In genomic region chr3:43998841-43999805, GRCh38 we compare ENCODE assay signal across 8 cellular contexts.
DNase-seq lines count a peak whose midpoint lies in the region; ATAC-seq, FAIRE-seq and TF ChIP-seq lines count a peak whose summit lies in the region.

No MANE protein-coding gene starts in this region.

- peak; percentile 36; the same call in 1 of the 2 replicates for TF ChIP-seq POLR2A in H54 (IDR thresholded peaks at IDR 0.05; ENCODE audit: low read depth, low read length)

- peaks cover 45 to 71% (median 61%) of the 10 kb centered on the region in 5 donors for H3K27me3 ChIP-seq in subcutaneous abdominal adipose tissue (ENCODE audit: control insufficient read depth in 5 of 5, insufficient read depth in 4 of 5, low read length in 5 of 5)

- no peak for FAIRE-seq in H54 (lab: Jason Lieb, UNC)

- ATAC-seq in GM21576 (IDR thresholded peaks at IDR 0.05; ENCODE audit: unreplicated experiment) = no peak

- H3K9ac ChIP-seq in subcutaneous abdominal adipose tissue (ENCODE audit: low read length in 5 of 5) = no peak overlapping the region

- H3K27ac ChIP-seq in cingulate gyrus (ENCODE audit: low read depth, low read length) (peak overlapping the region; percentile 54), subcutaneous abdominal adipose tissue (ENCODE audit: low read depth, low read length) (no peak overlapping the region)

- DNase-seq in DMS153 treated with DMSO at 0.1 percent for 48 hours (lab: John Stamatoyannopoulos, UW; ENCODE audit: unreplicated experiment) (peak; percentile 37), H54 (ENCODE audit: insufficient read length, low spot score) (peak; percentile 55), NCI-H524 (lab: John Stamatoyannopoulos, UW) (peak; percentile 59 to 87), kidney tubule cell (ENCODE audit: low spot score) (peak; percentile 80)
- no peak for DNase-seq in activated CD8-positive, alpha-beta memory T cell treated with anti-CD3 and anti-CD28 coated beads, Interleukin-2, amount 50 U/mL, for 4 hours

- peaks cover 4 to 51% (median 47%) of the 10 kb centered on the region in 5 donors for H3K4me1 ChIP-seq in subcutaneous abdominal adipose tissue (ENCODE audit: control insufficient read depth in 5 of 5, insufficient read depth in 5 of 5, low read length in 5 of 5)

- H3K36me3 ChIP-seq in subcutaneous abdominal adipose tissue (ENCODE audit: control insufficient read depth in 5 of 5, insufficient read depth in 5 of 5, low read length in 5 of 5) = no peaks in the 10 kb centered on the region

- H3K4me3 ChIP-seq in subcutaneous abdominal adipose tissue (ENCODE audit: low read depth in 1 of 5, low read length in 5 of 5) = peak overlapping the region in 4 of 5 donors; percentile 50 to 72 (median 58)

- no peaks in the 10 kb centered on the region for H3K9me3 ChIP-seq in subcutaneous abdominal adipose tissue (ENCODE audit: control insufficient read depth in 5 of 5, low read length in 5 of 5)
